11 cellular contexts compared by ENCODE assay signal in the genomic region with DNA sequence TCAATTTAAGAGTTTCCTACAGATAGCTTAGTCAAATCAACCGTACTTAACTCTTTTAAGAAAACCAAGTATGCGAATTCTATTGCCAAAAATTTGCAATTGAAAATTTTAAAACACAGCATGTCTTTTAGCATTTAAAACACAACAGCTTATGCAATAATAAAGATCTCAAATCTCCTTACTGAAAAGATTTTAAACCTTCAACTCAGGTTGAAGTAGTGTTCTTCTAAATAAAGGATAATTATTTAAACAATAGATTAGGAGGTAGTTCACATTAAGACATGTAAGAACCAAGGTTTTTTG. TPM values are rescaled to one million over a fixed set of nuclear protein-coding genes. Genes with fewer than 3 reads are reported as not detected.
DNase-seq lines count a peak whose midpoint lies in the region; ATAC-seq and TF ChIP-seq lines count a peak whose summit lies in the region.
"Had no signal": no experiment of that assay in that cellular context is flagged by ENCODE, and none has a peak within 500 bp of the region (broad histone marks: within the 10 kb centered on the region; RNA-seq: fewer than 3 reads in every experiment).

No MANE protein-coding gene starts in this region.

- no peaks in the 10 kb centered on the region for H3K9me3 Mint-ChIP-seq in WTC11
- H3K9me3 Mint-ChIP-seq: neural crest cell had no signal

- H3F3A ChIP-seq in SK-N-SH (replicated peaks; ENCODE audit: insufficient read depth) (no peaks in the 10 kb centered on the region), smooth muscle cell (ENCODE audit: low read depth) (no peaks in the 10 kb centered on the region)

- H2BK12ac ChIP-seq in neuronal stem cell (ENCODE audit: low read length) = no peak overlapping the region

- TF ChIP-seq CTCF in SK-N-SH (IDR thresholded peaks at IDR 0.05) (no peak), WTC11 (IDR thresholded peaks at IDR 0.05) (no peak), fibroblast of pulmonary artery (IDR thresholded peaks at IDR 0.05; ENCODE audit: low read length, missing control alignments) (no peak), smooth muscle cell (IDR thresholded peaks at IDR 0.05; ENCODE audit: borderline replicate concordance, insufficient read depth, poor library complexity, severe bottlenecking) (no peak)

- no peaks in the 10 kb centered on the region for H3K79me1 ChIP-seq in neuronal stem cell (ENCODE audit: low read depth, low read length)

- TF ChIP-seq EP300 in SK-N-SH (IDR thresholded peaks at IDR 0.05; ENCODE audit: borderline replicate concordance in 1 of 2, low read depth in 1 of 2, low read length in 1 of 2) = no peak

- peaks cover 28% of the 10 kb centered on the region for H3K27me3 Mint-ChIP-seq in WTC11 (ENCODE audit: low read depth)

- H3K4me3 Mint-ChIP-seq in WTC11 = peak overlapping the region; percentile 49
- H3K4me3 Mint-ChIP-seq: neural crest cell had no signal

- H3K23ac ChIP-seq in neuronal stem cell (ENCODE audit: low read depth, low read length, poor library complexity) = no peak overlapping the region

- no peaks in the 10 kb centered on the region for H3K9me3 ChIP-seq in SK-N-SH
- no peaks in the 10 kb centered on the region for H3K9me3 ChIP-seq in smooth muscle cell (replicated peaks; ENCODE audit: low read depth)
- no peaks in the 10 kb centered on the region for H3K9me3 ChIP-seq in neuronal stem cell (replicated peaks in 1 of 2; ENCODE audit: control insufficient read depth in 2 of 2, insufficient read depth in 1 of 2, low read depth in 1 of 2, low read length in 2 of 2)
- H3K9me3 ChIP-seq: colonic mucosa had no signal

- H2BK5ac ChIP-seq in neuronal stem cell (ENCODE audit: low read length) = no peak overlapping the region

- peaks cover 86% of the 10 kb centered on the region for H3K4me1 Mint-ChIP-seq in WTC11

- no peak overlapping the region for H3K18ac ChIP-seq in neuronal stem cell (ENCODE audit: low read length)

- TF ChIP-seq RAD21 in SK-N-SH (IDR thresholded peaks at IDR 0.05; ENCODE audit: low read length) = no peak

- WGBS in SK-N-SH (ENCODE audit: low lambda C conversion rate) = 49% methylated on average over 2 of the region's 2 CpGs
- WGBS in smooth muscle cell (ENCODE audit: low lambda C conversion rate) = 62% methylated on average over 2 of the region's 2 CpGs
- WGBS in neuronal stem cell (ENCODE audit: extremely low coverage in 2 of 2, insufficient read length in 2 of 2, insufficient replicate concordance in 1 of 2), 2 donors = no CpG with 5 or more reads among the region's 2 CpGs

- H3K79me2 ChIP-seq in SK-N-SH (ENCODE audit: insufficient read depth) (peaks cover 100% of the 10 kb centered on the region), smooth muscle cell (ENCODE audit: low read depth) (peaks cover 100% of the 10 kb centered on the region)

- H4K20me1 ChIP-seq in SK-N-SH (ENCODE audit: insufficient read depth) = peaks cover 78% of the 10 kb centered on the region
- H4K20me1 ChIP-seq in smooth muscle cell (ENCODE audit: low read depth) = peaks cover 97% of the 10 kb centered on the region

- H4K91ac ChIP-seq in neuronal stem cell (ENCODE audit: low read depth, low read length, poor library complexity) = no peak overlapping the region

- CTCF ChIA-PET in SK-N-SH (lab: Yijun Ruan, JAX) (interaction anchor here (1.2 to 2.6 kb wide), 2 partner anchors 17 to 292 kb away, joined by 3 to 6 read pairs; no protein-coding TSS in a partner anchor), WTC11 (lab: Charles Lee) (no interaction called here)

- H3K14ac ChIP-seq in neuronal stem cell (ENCODE audit: low read length) = no peak overlapping the region

- H2BK120ac ChIP-seq in neuronal stem cell (ENCODE audit: low read depth, low read length) = no peak overlapping the region

- H3K36me3 Mint-ChIP-seq in WTC11 = no peaks in the 10 kb centered on the region

- peaks cover 16 to 43% of the 10 kb centered on the region in 2 experiments for H3K36me3 ChIP-seq in SK-N-SH (replicated peaks in 1 of 2; ENCODE audit: control insufficient read depth in 1 of 2, insufficient read depth in 2 of 2, low read length in 1 of 2)
- H3K36me3 ChIP-seq in smooth muscle cell (ENCODE audit: low read depth) = no peaks in the 10 kb centered on the region
- H3K36me3 ChIP-seq in neuronal stem cell (replicated peaks in 1 of 2; ENCODE audit: control insufficient read depth in 2 of 2, insufficient read depth in 2 of 2, low read length in 2 of 2) = no peaks in the 10 kb centered on the region
- H3K36me3 ChIP-seq: colonic mucosa had no signal

- no peaks in the 10 kb centered on the region for H3K9me2 ChIP-seq in SK-N-SH

- no peak overlapping the region for H3K4ac ChIP-seq in neuronal stem cell (ENCODE audit: low read length)

- H3K4me3 ChIP-seq in SK-N-SH (ENCODE audit: low read depth in 2 of 2, low read length in 1 of 2) (peak overlapping the region; percentile 12 to 21; a peak in 2 of 4 replicates), fibroblast of pulmonary artery (replicated peaks; ENCODE audit: low read depth, low read length) (peak overlapping the region; percentile 84), smooth muscle cell (peak overlapping the region; percentile 94), neuronal stem cell (ENCODE audit: low read length in 2 of 2) (no peak overlapping the region)
- H3K4me3 ChIP-seq: colonic mucosa had no signal

- H3K9ac ChIP-seq in SK-N-SH (0 out of 2 replicates have a peak overlapping the region, but pooled peaks have one; percentile 5), smooth muscle cell (ENCODE audit: low read depth) (peak overlapping the region; percentile 54), neuronal stem cell (ENCODE audit: low read depth, low read length, poor library complexity) (no peak overlapping the region)

- H2AFZ ChIP-seq in SK-N-SH (ENCODE audit: low read depth) (no peak overlapping the region), smooth muscle cell (ENCODE audit: low read depth) (no peak overlapping the region), neuronal stem cell (ENCODE audit: low read length) (no peak overlapping the region)

- no peak overlapping the region for H3K27ac Mint-ChIP-seq in WTC11

- H3K4me1 ChIP-seq in SK-N-SH (ENCODE audit: control insufficient read depth in 1 of 2, insufficient read depth in 2 of 2, low read depth in 1 of 2, low read length in 1 of 2) = peaks cover 6 to 19% of the 10 kb centered on the region in 2 experiments
- peaks cover 54% of the 10 kb centered on the region for H3K4me1 ChIP-seq in smooth muscle cell (ENCODE audit: low read depth)
- H3K4me1 ChIP-seq in neuronal stem cell (ENCODE audit: control insufficient read depth in 2 of 2, insufficient read depth in 1 of 2, low read depth in 1 of 2, low read length in 2 of 2) = peaks cover 0 to 3% of the 10 kb centered on the region in 2 donors
- H3K4me1 ChIP-seq: colonic mucosa had no signal

- ATAC-seq in SK-N-SH treated with all-trans-retinoic acid at 6 μM for 48 hours (no peak), WTC11 (no peak), HG03442 (IDR thresholded peaks at IDR 0.05; ENCODE audit: unreplicated experiment) (no peak)

- no peak overlapping the region for H2AK5ac ChIP-seq in neuronal stem cell (ENCODE audit: low read depth, low read length)

- peak overlapping the region; percentile 87 for H3K4me2 ChIP-seq in SK-N-SH
- H3K4me2 ChIP-seq in smooth muscle cell = peak overlapping the region; percentile 89
- no peak overlapping the region for H3K4me2 ChIP-seq in neuronal stem cell (ENCODE audit: insufficient read depth, low read length, poor library complexity, severe bottlenecking)

- H3K27ac ChIP-seq in SK-N-SH (ENCODE audit: low read depth in 2 of 2, low read length in 1 of 2) (no peak overlapping the region), smooth muscle cell (ENCODE audit: low read depth) (no peak overlapping the region), neuronal stem cell (replicated peaks; ENCODE audit: low read length) (no peak overlapping the region)
- H3K27ac ChIP-seq: colonic mucosa had no signal

- no peak overlapping the region for H4K8ac ChIP-seq in neuronal stem cell (ENCODE audit: low read depth, low read length)

- no peak for DNase-seq in SK-N-SH
- no peak for DNase-seq in WTC11 (ENCODE audit: low spot score)
- DNase-seq in fibroblast of pulmonary artery (ENCODE audit: low read depth) = no peak
- no peak for DNase-seq in smooth muscle cell (lab: John Stamatoyannopoulos, UW; ENCODE audit: unreplicated experiment)
- no peak for DNase-seq in neuronal stem cell (ENCODE audit: low spot score)
- DNase-seq in NCI-H187 (lab: John Stamatoyannopoulos, UW) = no peak
- DNase-seq: colonic mucosa, NCI-H146 had no signal

- no peak overlapping the region for H2BK15ac ChIP-seq in neuronal stem cell (ENCODE audit: low read length)

- H3K27me3 ChIP-seq in SK-N-SH (ENCODE audit: insufficient read depth) = no peaks in the 10 kb centered on the region
- no peaks in the 10 kb centered on the region for H3K27me3 ChIP-seq in smooth muscle cell (ENCODE audit: low read depth)
- H3K27me3 ChIP-seq in neuronal stem cell (ENCODE audit: control insufficient read depth in 3 of 3, insufficient read depth in 3 of 3, low read depth in 1 of 3, low read length in 3 of 3) = peaks cover 0 to 13% (median 11%) of the 10 kb centered on the region in 3 experiments
- H3K27me3 ChIP-seq: colonic mucosa had no signal

- POLR2A ChIA-PET in SK-N-SH (lab: Yijun Ruan, JAX) (no interaction called here), WTC11 (lab: Charles Lee) (no interaction called here)

TF ChIP-seq in SK-N-SH, 30 proteins besides CTCF, POLR2A, EP300 and RAD21 (continues in another document):
- TF ChIP-seq YY1 (IDR thresholded peaks at IDR 0.05; ENCODE audit: low read depth) (no peak), MXI1 (IDR thresholded peaks at IDR 0.05; ENCODE audit: low read depth, low read length) (no peak), SMC3 (IDR thresholded peaks at IDR 0.05; ENCODE audit: low read depth, low read length) (no peak), POLR2AphosphoS5 (IDR thresholded peaks at IDR 0.05; ENCODE audit: low read depth, low read length) (no peak)

TF ChIP-seq in SK-N-SH treated with all-trans-retinoic acid at 6 μM for 48 hours, 23 proteins besides CTCF, POLR2A, EP300 and RAD21 (continues in another document):
- TF ChIP-seq ZFP30 (CRISPR knock-in tag; IDR thresholded peaks at IDR 0.05) (no peak), ZNF8 (CRISPR knock-in tag; IDR thresholded peaks at IDR 0.05) (no peak), PPARA (CRISPR knock-in tag; IDR thresholded peaks at IDR 0.05; ENCODE audit: borderline replicate concordance) (no peak)

TF ChIP-seq in WTC11, 78 proteins besides CTCF, POLR2A, EP300 and RAD21 (continues in another document):
- TF ChIP-seq TP53 (CRISPR knock-in tag; IDR thresholded peaks at IDR 0.05) (no peak), FOXJ3 (CRISPR knock-in tag; IDR thresholded peaks at IDR 0.05; ENCODE audit: borderline replicate concordance) (no peak), MXD4 (CRISPR knock-in tag; IDR thresholded peaks at IDR 0.05; ENCODE audit: borderline replicate concordance) (no peak)

RNA-seq across cellular contexts. Expression of gene NR3C1, which starts 5.5 kb away (rescaled TPM):
- polyA plus RNA-seq in SK-N-SH (2012; rRNA removed) (7.1 and 8.2 TPM in 2 replicates), smooth muscle cell (48.1 and 76.5 TPM in 2 replicates)
- 9.7 and 9.8 TPM in 2 replicates for polyA plus RNA-seq in SK-N-SH (2012; cell fraction: cytosol; rRNA removed)
- 4.2 and 8.9 TPM in 2 replicates for polyA plus RNA-seq in SK-N-SH (2012; cell fraction: nucleus; rRNA removed)
- total RNA-seq in WTC11 (2021) (8.7 to 15.0 TPM (median 9.3 TPM) in 3 replicates), smooth muscle cell (101 and 103 TPM in 2 replicates)
- 0.38 TPM for polyA plus RNA-seq in neuronal stem cell (2013, experiment 1 of 2)
- polyA plus RNA-seq in neuronal stem cell (2013, experiment 2 of 2) = 0.28 TPM

Comparison
In these comparisons a context has a peak if more than half of its experiments do, and no peak if none do; other contexts are left out.
1. H3K4me3 ChIP-seq: peak in SK-N-SH (2 of 2), fibroblast of pulmonary artery (single experiment) and smooth muscle cell (single experiment); none in neuronal stem cell (0 of 2).